In genomic region chr3:47899495-47900108, GRCh38 we compare ENCODE assay signal across 24 cellular contexts.
DNase-seq lines count a peak whose midpoint lies in the region; ATAC-seq, FAIRE-seq and TF ChIP-seq lines count a peak whose summit lies in the region.
"Had no signal": no experiment of that assay in that cellular context is flagged by ENCODE, and none has a peak within 500 bp of the region (broad histone marks: within the 10 kb centered on the region; RNA-seq: fewer than 3 reads in every experiment).

No MANE protein-coding gene starts in this region.

- H3K27me3 ChIP-seq in astrocyte (ENCODE audit: insufficient read depth, low read length) (no peaks in the 10 kb centered on the region), esophagus squamous epithelium (no peaks in the 10 kb centered on the region), pancreas (no peaks in the 10 kb centered on the region)
- H3K27me3 ChIP-seq: SJCRH30, thyroid gland had no signal

- 58 to 65% methylated on average over 3 of the region's 3 CpGs for WGBS in esophagus squamous epithelium, 2 donors
- WGBS in pancreas, 2 donors, result 56 to 59% methylated on average over 3 of the region's 3 CpGs

- H3K27ac Mint-ChIP-seq in HFFc6, result peak overlapping the region; percentile 38
- H3K27ac Mint-ChIP-seq in astrocyte (ENCODE audit: unreplicated experiment), result peak overlapping the region; percentile 64
- H3K27ac Mint-ChIP-seq: activated CD4-positive, alpha-beta T cell treated with anti-CD3 and anti-CD28 coated beads for 36 hours; activated T-cell treated with anti-CD3 and anti-CD28 coated beads, Interleukin-2, amount 50 U/mL, for 24 hours; natural killer cell; T-helper 1 cell treated with Interleukin-12 subunit alpha and Interleukin-12 subunit beta and Interleukin-4 antibody, amounts not matched to agents 30 μg/mL and 1 μg/mL, for 36 hours had no signal

- peaks cover 49% of the 10 kb centered on the region for H4K20me1 ChIP-seq in astrocyte (ENCODE audit: insufficient read depth, low read length)

- H3K36me3 Mint-ChIP-seq in HFFc6 (ENCODE audit: low read depth) (peaks cover 18% of the 10 kb centered on the region), astrocyte (ENCODE audit: low read depth, unreplicated experiment) (peaks cover 30% of the 10 kb centered on the region)
- H3K36me3 Mint-ChIP-seq: natural killer cell had no signal

- H3K4me3 ChIP-seq in astrocyte (ENCODE audit: insufficient read depth, low read depth, low read length), result no peak overlapping the region
- no peak overlapping the region for H3K4me3 ChIP-seq in esophagus squamous epithelium
- no peak overlapping the region for H3K4me3 ChIP-seq in pancreas
- H3K4me3 ChIP-seq: SJCRH30, thyroid gland had no signal

- peaks cover 19% of the 10 kb centered on the region for H3K79me2 ChIP-seq in astrocyte (ENCODE audit: insufficient read depth, low read length)
- H3K79me2 ChIP-seq: parathyroid adenoma had no signal

- no peak for DNase-seq in HFFc6
- DNase-seq in astrocyte (ENCODE audit: low read depth), result peak; percentile 33
- DNase-seq in esophagus squamous epithelium (lab: John Stamatoyannopoulos, UW), result no peak
- peak in 3 of 6 donors; percentile 14 to 25 (median 23) for DNase-seq in pancreas
- no peak for DNase-seq in stimulated activated naive CD8-positive, alpha-beta T cell treated with anti-CD3 and anti-CD28 coated beads, Interleukin-15, Interleukin-2, amounts not matched to agents 100 U/mL and 50 U/mL, for 24 hours
- no peak for DNase-seq in ACHN
- DNase-seq: activated CD4-positive, alpha-beta T cell treated with anti-CD3 and anti-CD28 coated beads for 36 hours; activated T-cell treated with anti-CD3 and anti-CD28 coated beads, Interleukin-2, amount 50 U/mL, for 24 hours; CD4-positive, CD25-positive, alpha-beta regulatory T cell; central memory CD4-positive, alpha-beta T cell; midbrain; natural killer cell; NCI-H2107; SJCRH30; stimulated activated CD4-positive, alpha-beta T cell treated with anti-CD3 and anti-CD28 coated beads, Interleukin-15, amount 100 ng/mL, for 24 hours; stimulated activated naive CD8-positive, alpha-beta T cell treated with anti-CD3 and anti-CD28 coated beads, Interleukin-15, amount 100 ng/mL, for 72 hours; thyroid gland had no signal

- H3K4me1 Mint-ChIP-seq in HFFc6 (ENCODE audit: low read depth) (peaks cover 11% of the 10 kb centered on the region), astrocyte (ENCODE audit: low read depth, unreplicated experiment) (peaks cover 8% of the 10 kb centered on the region)
- H3K4me1 Mint-ChIP-seq: natural killer cell had no signal

- H3K36me3 ChIP-seq in astrocyte (ENCODE audit: insufficient read depth, low read length), result peaks cover 26% of the 10 kb centered on the region
- peaks cover 0 to 68% (median 0%) of the 10 kb centered on the region in 3 donors for H3K36me3 ChIP-seq in esophagus squamous epithelium
- H3K36me3 ChIP-seq in pancreas, result peaks cover 0 to 8% (median 0%) of the 10 kb centered on the region in 3 donors
- H3K36me3 ChIP-seq: thyroid gland had no signal

- H3K4me1 ChIP-seq in astrocyte (ENCODE audit: insufficient read depth, low read length), result no peaks in the 10 kb centered on the region
- peaks cover 0 to 29% (median 10%) of the 10 kb centered on the region in 3 donors for H3K4me1 ChIP-seq in esophagus squamous epithelium
- peaks cover 0 to 13% (median 11%) of the 10 kb centered on the region in 3 donors for H3K4me1 ChIP-seq in pancreas
- H3K4me1 ChIP-seq: parathyroid adenoma, SJCRH30, thyroid gland had no signal

- H3K27ac ChIP-seq in astrocyte (ENCODE audit: low read depth, low read length), result no peak overlapping the region
- peak overlapping the region; percentile 9 to 60 (median 30) for H3K27ac ChIP-seq in esophagus squamous epithelium
- peak overlapping the region in 2 of 4 donors; percentile 28 to 50 for H3K27ac ChIP-seq in pancreas
- H3K27ac ChIP-seq: parathyroid adenoma, SJCRH30, thyroid gland had no signal

- H3K9me3 Mint-ChIP-seq in HFFc6 (no peaks in the 10 kb centered on the region), astrocyte (ENCODE audit: unreplicated experiment) (peaks cover 1% of the 10 kb centered on the region)
- H3K9me3 Mint-ChIP-seq: activated T-cell treated with anti-CD3 and anti-CD28 coated beads, Interleukin-2, amount 50 U/mL, for 24 hours; CD4-positive, CD25-positive, alpha-beta regulatory T cell; natural killer cell; stimulated activated naive CD8-positive, alpha-beta T cell treated with anti-CD3 and anti-CD28 coated beads, Interleukin-15, amount 100 ng/mL, for 72 hours; T-helper 1 cell treated with Interleukin-12 subunit alpha and Interleukin-12 subunit beta and Interleukin-4 antibody, amounts not matched to agents 30 μg/mL and 1 μg/mL, for 36 hours had no signal

- H3K4me3 Mint-ChIP-seq in HFFc6 (no peak overlapping the region), astrocyte (ENCODE audit: unreplicated experiment) (no peak overlapping the region)
- H3K4me3 Mint-ChIP-seq: activated CD4-positive, alpha-beta T cell treated with anti-CD3 and anti-CD28 coated beads for 36 hours; activated T-cell treated with anti-CD3 and anti-CD28 coated beads, Interleukin-2, amount 50 U/mL, for 24 hours; CD4-positive, CD25-positive, alpha-beta regulatory T cell; natural killer cell; stimulated activated naive CD8-positive, alpha-beta T cell treated with anti-CD3 and anti-CD28 coated beads, Interleukin-15, amount 100 ng/mL, for 72 hours; T-helper 1 cell treated with Interleukin-12 subunit alpha and Interleukin-12 subunit beta and Interleukin-4 antibody, amounts not matched to agents 30 μg/mL and 1 μg/mL, for 36 hours had no signal

- H3K27me3 Mint-ChIP-seq in HFFc6 (ENCODE audit: insufficient read depth) (no peaks in the 10 kb centered on the region; the same call in 1 of the 2 replicates), astrocyte (ENCODE audit: low read depth, unreplicated experiment) (no peaks in the 10 kb centered on the region)
- H3K27me3 Mint-ChIP-seq: activated CD4-positive, alpha-beta T cell treated with anti-CD3 and anti-CD28 coated beads for 36 hours; activated T-cell treated with anti-CD3 and anti-CD28 coated beads, Interleukin-2, amount 50 U/mL, for 24 hours; CD4-positive, CD25-positive, alpha-beta regulatory T cell; stimulated activated naive CD8-positive, alpha-beta T cell treated with anti-CD3 and anti-CD28 coated beads, Interleukin-15, amount 100 ng/mL, for 72 hours had no signal

- TF ChIP-seq CTCF in HFFc6 (IDR thresholded peaks at IDR 0.05) (no peak), astrocyte (IDR thresholded peaks at IDR 0.05; ENCODE audit: insufficient read depth, low read depth, low read length) (no peak), esophagus squamous epithelium (IDR thresholded peaks at IDR 0.05) (no peak), pancreas (IDR thresholded peaks at IDR 0.05) (no peak)

- no peak overlapping the region for H2AFZ ChIP-seq in astrocyte (ENCODE audit: low read depth, low read length)
- H2AFZ ChIP-seq: parathyroid adenoma had no signal

- intact Hi-C loops in esophagus squamous epithelium (cut with DNase I), result no loop called here
- intact Hi-C loops in pancreas (cut with DNase I), result no loop called here

- ATAC-seq in pancreas, result peak; percentile 71 to 89 (median 83)
- no peak for ATAC-seq in stimulated activated naive CD8-positive, alpha-beta T cell treated with anti-CD3 and anti-CD28 coated beads, Interleukin-15, Interleukin-2, amounts not matched to agents 100 U/mL and 50 U/mL, for 24 hours
- no peak for ATAC-seq in GM18907 (IDR thresholded peaks at IDR 0.05; ENCODE audit: unreplicated experiment)
- ATAC-seq: activated CD4-positive, alpha-beta T cell treated with anti-CD3 and anti-CD28 coated beads for 36 hours; left lobe of liver; natural killer cell; Panc1; sciatic nerve; stimulated activated naive CD8-positive, alpha-beta T cell treated with anti-CD3 and anti-CD28 coated beads, Interleukin-15, amount 100 ng/mL, for 72 hours had no signal

- no peak overlapping the region for H3K9ac ChIP-seq in astrocyte (ENCODE audit: low read length)
- H3K9ac ChIP-seq: parathyroid adenoma had no signal

- no peak for FAIRE-seq in astrocyte (lab: Jason Lieb, UNC)
- no peak for FAIRE-seq in pancreas (lab: Jason Lieb, UNC)
- FAIRE-seq: GM19239 had no signal

- no peak for TF ChIP-seq POLR2A in esophagus squamous epithelium (IDR thresholded peaks at IDR 0.05)

- in situ Hi-C loops in ACHN (cut with HindIII; ENCODE audit: low pct_ligation_motif_present, low pct_unique_long_range_greater_than_20kb, low sequenced_read_pairs), result no loop called here

- H3K4me2 ChIP-seq in astrocyte (ENCODE audit: low read length), result no peak overlapping the region

- H3K9me3 ChIP-seq in astrocyte (ENCODE audit: insufficient read depth, low read depth, low read length) (no peaks in the 10 kb centered on the region), esophagus squamous epithelium (no peaks in the 10 kb centered on the region), pancreas (no peaks in the 10 kb centered on the region)
- H3K9me3 ChIP-seq: SJCRH30, thyroid gland had no signal

Comparison
In these comparisons a context has a peak if more than half of its experiments do, and no peak if none do; other contexts are left out.
1. ATAC-seq: peak in pancreas (4 of 4); none in stimulated activated naive CD8-positive, alpha-beta T cell treated with anti-CD3 and anti-CD28 coated beads, Interleukin-15, Interleukin-2, amounts not matched to agents 100 U/mL and 50 U/mL, for 24 hours (single experiment) and GM18907 (single experiment).